Comparison of ENCODE assay signal across 21 cellular contexts in genomic region chr13:31074750-31075149, GRCh38.
DNase-seq lines count a peak whose midpoint lies in the region; ATAC-seq, FAIRE-seq and TF ChIP-seq lines count a peak whose summit lies in the region.
"Had no signal": no experiment of that assay in that cellular context is flagged by ENCODE, and none has a peak within 500 bp of the region (broad histone marks: within the 10 kb centered on the region; RNA-seq: fewer than 3 reads in every experiment).

No MANE protein-coding gene starts in this region.

- peak; percentile 73 for FAIRE-seq in GM12892 (lab: Jason Lieb, UNC)
- FAIRE-seq in HTR-8/SVneo (lab: Jason Lieb, UNC), result no peak
- FAIRE-seq: endothelial cell of umbilical vein, keratinocyte, TTC549 had no signal

- peak overlapping the region; percentile 30 for H3K27ac Mint-ChIP-seq in activated naive CD8-positive, alpha-beta T cell treated with anti-CD3 and anti-CD28 coated beads, Interleukin-2, amount 50 U/mL, for 24 hours
- H3K27ac Mint-ChIP-seq: activated naive CD4-positive, alpha-beta T cell treated with anti-CD3 and anti-CD28 coated beads for 36 hours had no signal

- DNase-seq in GM12892 (ENCODE audit: insufficient read length) (no peak), MV-4-11 (lab: John Stamatoyannopoulos, UW) (peak; percentile 17), putamen (ENCODE audit: low spot score) (peak; percentile 16), NCI-H1417 (lab: John Stamatoyannopoulos, UW) (no peak), HTR-8/SVneo (ENCODE audit: insufficient read length, low spot score) (no peak), hypothalamus (lab: John Stamatoyannopoulos, UW) (no peak)
- DNase-seq in activated naive CD8-positive, alpha-beta T cell treated with anti-CD3 and anti-CD28 coated beads, Interleukin-2, amount 50 U/mL, for 24 hours, result no peak
- DNase-seq: activated CD4-positive, alpha-beta T cell treated with anti-CD3 and anti-CD28 coated beads for 4 hours; activated CD8-positive, alpha-beta memory T cell treated with anti-CD3 and anti-CD28 coated beads, Interleukin-2, amount 50 U/mL, for 4 hours; BE2C; colonic mucosa; mesendoderm; naive thymus-derived CD8-positive, alpha-beta T cell; NCI-H1930; NCI-H446 treated with DMSO at 0.1 percent for 48 hours; posterior cingulate gyrus had no signal

- no peak for TF ChIP-seq POLR2A in GM12892 (IDR thresholded peaks at IDR 0.05; ENCODE audit: low read depth, low read length)

- H3K27me3 Mint-ChIP-seq in activated naive CD8-positive, alpha-beta T cell treated with anti-CD3 and anti-CD28 coated beads, Interleukin-2, amount 50 U/mL, for 24 hours, result peaks cover 19% of the 10 kb centered on the region

- no peak for ATAC-seq in activated naive CD8-positive, alpha-beta T cell treated with anti-CD3 and anti-CD28 coated beads, Interleukin-2, amount 50 U/mL, for 24 hours
- ATAC-seq: HCT116 had no signal

- H3K4me3 Mint-ChIP-seq in activated naive CD8-positive, alpha-beta T cell treated with anti-CD3 and anti-CD28 coated beads, Interleukin-2, amount 50 U/mL, for 24 hours, result no peak overlapping the region
- H3K4me3 Mint-ChIP-seq: activated naive CD4-positive, alpha-beta T cell treated with anti-CD3 and anti-CD28 coated beads for 36 hours; naive thymus-derived CD8-positive, alpha-beta T cell had no signal

- no peaks in the 10 kb centered on the region for H3K9me3 Mint-ChIP-seq in activated naive CD8-positive, alpha-beta T cell treated with anti-CD3 and anti-CD28 coated beads, Interleukin-2, amount 50 U/mL, for 24 hours
- H3K9me3 Mint-ChIP-seq: activated naive CD4-positive, alpha-beta T cell treated with anti-CD3 and anti-CD28 coated beads for 36 hours had no signal

- no peaks in the 10 kb centered on the region for H3K36me3 Mint-ChIP-seq in activated naive CD8-positive, alpha-beta T cell treated with anti-CD3 and anti-CD28 coated beads, Interleukin-2, amount 50 U/mL, for 24 hours (ENCODE audit: low read depth)
- H3K36me3 Mint-ChIP-seq: naive thymus-derived CD8-positive, alpha-beta T cell had no signal

- H3K4me1 Mint-ChIP-seq in activated naive CD8-positive, alpha-beta T cell treated with anti-CD3 and anti-CD28 coated beads, Interleukin-2, amount 50 U/mL, for 24 hours, result peaks cover 13% of the 10 kb centered on the region

Comparison
In these comparisons a context has a peak if more than half of its experiments do, and no peak if none do; other contexts are left out.
1. DNase-seq: peak in MV-4-11 (single experiment) and putamen (single experiment); none in GM12892 (single experiment), activated naive CD8-positive, alpha-beta T cell treated with anti-CD3 and anti-CD28 coated beads, Interleukin-2, amount 50 U/mL, for 24 hours (single experiment), NCI-H1417 (0 of 3), HTR-8/SVneo (single experiment) and hypothalamus (0 of 51).